30 cellular contexts compared by ENCODE assay signal in genomic region chr11:106032861-106033260, GRCh38.
"Had no signal": no experiment of that assay in that cellular context is flagged by ENCODE, and none has a peak within 500 bp of the region (broad histone marks: within the 10 kb centered on the region; RNA-seq: fewer than 3 reads in every experiment).

No MANE protein-coding gene starts in this region.

- DNase-seq: activated CD4-positive, alpha-beta memory T cell treated with anti-CD3 and anti-CD28 coated beads for 36 hours; activated CD4-positive, alpha-beta T cell treated with anti-CD3 and anti-CD28 coated beads for 36 hours; activated CD4-positive, alpha-beta T cell treated with anti-CD3 and anti-CD28 coated beads, Interleukin-2, amount 10 ng/mL, durations not matched to agents 24 days and 14 days; activated CD4-positive, CD25-positive, alpha-beta regulatory T cell; activated CD4-positive, CD25-positive, alpha-beta regulatory T cell treated with anti-CD3 and anti-CD28 coated beads, Interleukin-2, amount 50 U/mL, for 72 hours; activated CD8-positive, alpha-beta memory T cell treated with anti-CD3 and anti-CD28 coated beads, Interleukin-2, amount 10 ng/mL, durations not matched to agents 7 days and 5 days; activated CD8-positive, alpha-beta memory T cell treated with anti-CD3 and anti-CD28 coated beads, Interleukin-2, amount 50 U/mL, for 4 hours; activated CD8-positive, alpha-beta T cell treated with anti-CD3 and anti-CD28 coated beads, Interleukin-2, amount 10 ng/mL, durations not matched to agents 7 days and 5 days; activated effector memory CD4-positive, alpha-beta T cell treated with Interleukin-2 at 50 U/mL for 16 hours; activated gamma-delta T cell treated with Interleukin-2 at 50 U/mL for 16 hours; activated naive CD4-positive, alpha-beta T cell treated with anti-CD3 and anti-CD28 coated beads, Interleukin-2, amount 50 U/mL, for 16 hours; activated naive CD4-positive, alpha-beta T cell treated with Interleukin-2 at 50 U/mL for 16 hours; activated T-cell treated with anti-CD3 and anti-CD28 coated beads, Interleukin-2, amount 50 U/mL, for 24 hours; amniotic stem cell; anterior cingulate cortex; body of pancreas; caudate nucleus; colonic mucosa; dorsolateral prefrontal cortex; effector memory CD4-positive, alpha-beta T cell; endodermal cell; erythroblast; foreskin keratinocyte; gastrocnemius medialis; glutamatergic neuron; heart left ventricle; T-helper 2 cell had no signal

- H3K4me1 ChIP-seq: colonic mucosa, esophagus muscularis mucosa, gastrocnemius medialis, heart left ventricle had no signal

- H3K27me3 ChIP-seq: body of pancreas, colonic mucosa, dorsolateral prefrontal cortex, esophagus muscularis mucosa, foreskin keratinocyte had no signal

- H3K9me3 Mint-ChIP-seq: activated CD4-positive, alpha-beta memory T cell treated with anti-CD3 and anti-CD28 coated beads for 36 hours; activated T-cell treated with anti-CD3 and anti-CD28 coated beads, Interleukin-2, amount 50 U/mL, for 24 hours; activated T-helper 17 cell treated with anti-CD3 and anti-CD28 coated beads, Interleukin-2, amount 50 U/mL, for 72 hours; endodermal cell had no signal

- H3K27ac Mint-ChIP-seq: activated CD4-positive, alpha-beta memory T cell treated with anti-CD3 and anti-CD28 coated beads for 36 hours; activated CD4-positive, alpha-beta T cell treated with anti-CD3 and anti-CD28 coated beads for 36 hours; activated CD4-positive, alpha-beta T cell treated with anti-CD3 and anti-CD28 coated beads, Interleukin-2, amount 10 ng/mL, durations not matched to agents 24 days and 14 days; activated CD8-positive, alpha-beta memory T cell treated with anti-CD3 and anti-CD28 coated beads, Interleukin-2, amount 10 ng/mL, durations not matched to agents 7 days and 5 days; activated CD8-positive, alpha-beta T cell treated with anti-CD3 and anti-CD28 coated beads, Interleukin-2, amount 10 ng/mL, durations not matched to agents 7 days and 5 days; activated naive CD8-positive, alpha-beta T cell; activated T-cell treated with anti-CD3 and anti-CD28 coated beads, Interleukin-2, amount 50 U/mL, for 24 hours; activated T-helper 17 cell treated with anti-CD3 and anti-CD28 coated beads, Interleukin-2, amount 50 U/mL, for 72 hours; endodermal cell had no signal

- H3K4me1 Mint-ChIP-seq: activated T-helper 17 cell treated with anti-CD3 and anti-CD28 coated beads, Interleukin-2, amount 50 U/mL, for 72 hours; endodermal cell had no signal

- H3K9me3 ChIP-seq: body of pancreas, colonic mucosa, esophagus muscularis mucosa, gastrocnemius medialis, heart left ventricle had no signal

- H3K4me3 Mint-ChIP-seq: activated CD4-positive, alpha-beta memory T cell treated with anti-CD3 and anti-CD28 coated beads for 36 hours; activated CD4-positive, alpha-beta T cell treated with anti-CD3 and anti-CD28 coated beads for 36 hours; activated CD4-positive, alpha-beta T cell treated with anti-CD3 and anti-CD28 coated beads, Interleukin-2, amount 10 ng/mL, durations not matched to agents 24 days and 14 days; activated CD8-positive, alpha-beta memory T cell treated with anti-CD3 and anti-CD28 coated beads, Interleukin-2, amount 10 ng/mL, durations not matched to agents 7 days and 5 days; activated CD8-positive, alpha-beta T cell treated with anti-CD3 and anti-CD28 coated beads, Interleukin-2, amount 10 ng/mL, durations not matched to agents 7 days and 5 days; activated naive CD8-positive, alpha-beta T cell; activated T-cell treated with anti-CD3 and anti-CD28 coated beads, Interleukin-2, amount 50 U/mL, for 24 hours; activated T-helper 17 cell treated with anti-CD3 and anti-CD28 coated beads, Interleukin-2, amount 50 U/mL, for 72 hours; endodermal cell had no signal

- H3K27ac ChIP-seq: body of pancreas, colonic mucosa, dorsolateral prefrontal cortex, esophagus muscularis mucosa, gastrocnemius medialis, heart left ventricle had no signal

- ATAC-seq: activated CD4-positive, alpha-beta T cell treated with anti-CD3 and anti-CD28 coated beads for 36 hours; activated CD8-positive, alpha-beta memory T cell treated with anti-CD3 and anti-CD28 coated beads, Interleukin-2, amount 10 ng/mL, durations not matched to agents 7 days and 5 days; activated CD8-positive, alpha-beta T cell treated with anti-CD3 and anti-CD28 coated beads, Interleukin-2, amount 10 ng/mL, durations not matched to agents 7 days and 5 days; activated T-helper 17 cell treated with anti-CD3 and anti-CD28 coated beads, Interleukin-2, amount 50 U/mL, for 72 hours; body of pancreas; foreskin keratinocyte; gastrocnemius medialis; heart left ventricle had no signal

- H3K36me3 ChIP-seq: colonic mucosa, esophagus muscularis mucosa, gastrocnemius medialis, heart left ventricle had no signal

- H3K4me3 ChIP-seq: body of pancreas, colonic mucosa, dorsolateral prefrontal cortex, esophagus muscularis mucosa, gastrocnemius medialis, heart left ventricle had no signal

- H3K36me3 Mint-ChIP-seq: activated CD4-positive, alpha-beta memory T cell treated with anti-CD3 and anti-CD28 coated beads for 36 hours; activated CD8-positive, alpha-beta memory T cell treated with anti-CD3 and anti-CD28 coated beads, Interleukin-2, amount 10 ng/mL, durations not matched to agents 7 days and 5 days had no signal
